ENCODE assay signal across 20 cellular contexts in the genomic region with DNA sequence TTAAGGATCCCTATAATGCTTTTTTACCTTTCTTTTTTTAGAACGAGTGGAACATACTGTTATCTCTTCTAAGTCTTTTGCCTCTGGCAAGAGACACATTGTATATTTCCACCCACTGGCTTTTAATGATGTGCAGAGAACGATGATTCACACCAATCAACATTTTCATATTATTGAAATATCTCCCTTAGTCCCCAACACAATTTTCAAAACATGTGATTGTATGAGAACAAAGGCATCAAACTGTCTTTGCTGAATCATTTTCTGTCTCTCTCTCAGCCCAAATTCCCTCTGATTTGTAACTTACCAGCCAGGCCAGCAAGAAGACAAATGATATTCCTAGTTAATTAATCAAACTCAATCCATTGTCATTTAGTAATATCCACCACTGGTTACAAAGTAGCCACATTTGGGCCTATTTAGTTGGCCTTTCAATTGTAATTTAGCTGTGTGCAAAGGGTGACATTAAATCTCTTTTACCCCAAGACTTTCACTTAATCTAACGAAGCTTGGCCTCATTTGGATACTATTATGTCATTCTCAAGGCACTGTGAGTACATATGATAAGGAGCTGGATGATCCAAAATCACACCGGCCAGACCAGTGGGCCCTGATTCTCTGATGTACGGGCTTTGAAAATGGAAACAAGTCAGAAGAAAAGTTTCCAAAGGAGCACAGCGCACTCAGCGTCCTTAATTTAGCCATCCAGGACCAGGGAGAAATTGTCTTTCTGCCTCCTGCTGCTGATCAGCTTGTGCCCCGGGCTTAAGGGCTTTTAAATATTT.
DNase-seq lines count a peak whose midpoint lies in the region; ATAC-seq, FAIRE-seq and TF ChIP-seq lines count a peak whose summit lies in the region.
"Had no signal": no experiment of that assay in that cellular context is flagged by ENCODE, and none has a peak within 500 bp of the region (broad histone marks: within the 10 kb centered on the region; RNA-seq: fewer than 3 reads in every experiment).

No MANE protein-coding gene starts in this region.

- TF ChIP-seq CTCF in AG09309 (IDR thresholded peaks at IDR 0.05; ENCODE audit: control insufficient read depth, insufficient read depth, low read depth, low read length, missing control alignments) (no peak), fibroblast of the aortic adventitia (IDR thresholded peaks at IDR 0.05; ENCODE audit: insufficient read depth, low read length) (no peak)
- TF ChIP-seq CTCF in CD4-positive, alpha-beta T cell (IDR thresholded peaks at IDR 0.05) = no peak

- intact Hi-C loops in posterior vena cava (cut with DNase I) = no loop called here
- intact Hi-C loops in CD4-positive, alpha-beta T cell (cut with DNase I, micrococcal nuclease) = no loop called here

- H3K36me3 Mint-ChIP-seq in CD4-positive, alpha-beta T cell (ENCODE audit: low read depth) = no peaks in the 10 kb centered on the region

- H3K4me1 Mint-ChIP-seq in CD4-positive, alpha-beta T cell (ENCODE audit: low read depth) = no peaks in the 10 kb centered on the region

- H3K9me3 Mint-ChIP-seq in CD4-positive, alpha-beta T cell = no peaks in the 10 kb centered on the region

- POLR2A ChIA-PET in CD4-positive, alpha-beta T cell (lab: Charles Lee) = no interaction called here

- H3K4me3 Mint-ChIP-seq in CD4-positive, alpha-beta T cell = no peak overlapping the region

- no peak overlapping the region for H3K27ac Mint-ChIP-seq in CD4-positive, alpha-beta T cell

- TF ChIP-seq POLR2A in GM12891 (IDR thresholded peaks at IDR 0.05; ENCODE audit: low read depth, low read length) = no peak

- FAIRE-seq in GM12891 (lab: Jason Lieb, UNC) = no peak
- FAIRE-seq: GM12878, H1 had no signal

- no peak overlapping the region for H3K4me3 ChIP-seq in AG09309 (ENCODE audit: control insufficient read depth, low read depth, low read length)
- no peak overlapping the region for H3K4me3 ChIP-seq in fibroblast of the aortic adventitia (ENCODE audit: low read depth, low read length)
- H3K4me3 ChIP-seq: GM12878, mucosa of descending colon had no signal

- H3K27me3 Mint-ChIP-seq in CD4-positive, alpha-beta T cell = no peaks in the 10 kb centered on the region

- CTCF ChIA-PET in CD4-positive, alpha-beta T cell (lab: Charles Lee) = no interaction called here

- H3K27ac ChIP-seq in CD4-positive, alpha-beta T cell (ENCODE audit: low read depth, low read length) = no peak overlapping the region
- H3K27ac ChIP-seq: epithelial cell of prostate had no signal

- no peaks in the 10 kb centered on the region for H3K27me3 ChIP-seq in CD4-positive, alpha-beta T cell (ENCODE audit: control insufficient read depth, insufficient read depth, low read length)

- no peak for ATAC-seq in CD4-positive, alpha-beta T cell (ENCODE audit: poor library complexity)
- no peak for ATAC-seq in GM21528 (IDR thresholded peaks at IDR 0.05; ENCODE audit: low FRiP score, unreplicated experiment)
- ATAC-seq: GM12878, mucosa of descending colon had no signal

- H3K9me3 ChIP-seq in CD4-positive, alpha-beta T cell (ENCODE audit: control insufficient read depth, low read length) = no peaks in the 10 kb centered on the region
- H3K9me3 ChIP-seq: Caco-2, mucosa of descending colon had no signal

- DNase-seq in AG09309 (ENCODE audit: low read depth) = peak; percentile 17
- peak; percentile 33 for DNase-seq in RPMI7951 (ENCODE audit: low read depth)
- DNase-seq in fibroblast of the aortic adventitia (ENCODE audit: low read depth) = peak; percentile 64
- peak; percentile 82 for DNase-seq in posterior vena cava (ENCODE audit: low spot score)
- no peak for DNase-seq in CD4-positive, alpha-beta T cell
- no peak for DNase-seq in NCI-H187 (lab: John Stamatoyannopoulos, UW)
- DNase-seq in GM12891 (ENCODE audit: insufficient read length, low spot score) = no peak
- DNase-seq: ACHN; activated CD8-positive, alpha-beta memory T cell treated with anti-CD3 and anti-CD28 coated beads, Interleukin-2, amount 50 U/mL, for 4 hours; activated gamma-delta T cell; anterior cingulate cortex; Caco-2; hippocampal formation; mucosa of descending colon; SHP77 treated with DMSO at 0.1 percent for 48 hours; T-helper 9 cell had no signal

TF ChIP-seq in GM12891, 5 proteins besides CTCF, POLR2A, EP300 and RAD21:
- TF ChIP-seq TAF1 (IDR thresholded peaks at IDR 0.05; ENCODE audit: low read depth, low read length) (no peak), POLR2AphosphoS5 (IDR thresholded peaks at IDR 0.05; ENCODE audit: low read depth, low read length) (no peak)

Comparison
In these comparisons a context has a peak if more than half of its experiments do, and no peak if none do; other contexts are left out.
1. DNase-seq: peak in AG09309 (single experiment), RPMI7951 (single experiment), fibroblast of the aortic adventitia (single experiment) and posterior vena cava (single experiment); none in CD4-positive, alpha-beta T cell (0 of 10), NCI-H187 (0 of 2) and GM12891 (single experiment).